Comparison of ENCODE assay signal across 18 cellular contexts in the genomic region with DNA sequence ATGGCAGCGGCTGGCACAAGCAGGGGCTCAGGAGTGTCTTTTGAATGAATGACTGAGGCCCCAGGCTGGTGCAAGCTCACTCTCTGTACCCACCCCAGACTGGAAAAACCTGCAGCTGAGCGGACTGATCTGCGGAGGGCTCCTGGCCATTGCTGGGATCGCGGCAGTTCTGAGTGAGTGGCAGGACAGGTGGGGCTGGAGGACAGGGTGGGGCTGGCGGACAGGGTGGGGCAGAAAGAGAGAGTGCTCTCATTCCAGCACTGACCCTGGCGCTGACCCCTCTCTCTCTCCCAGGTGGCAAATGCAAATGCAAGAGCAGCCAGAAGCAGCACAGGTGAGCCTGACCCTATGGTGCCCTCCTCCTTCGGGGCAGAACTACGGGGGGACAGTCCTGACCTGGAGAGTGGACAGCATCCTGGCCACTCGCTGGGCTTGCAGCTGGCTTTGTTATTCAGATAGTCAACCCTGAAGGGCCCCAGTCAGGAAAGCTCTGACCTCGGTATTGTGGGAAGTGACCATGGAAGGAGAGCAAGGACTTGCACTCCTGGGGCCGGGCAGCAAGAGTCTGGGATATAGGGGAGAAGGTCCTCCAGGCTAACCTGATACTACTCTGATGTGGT. TPM values are rescaled to one million over a fixed set of nuclear protein-coding genes. Genes with fewer than 3 reads are reported as not detected.
"Had no signal": no experiment of that assay in that cellular context is flagged by ENCODE, and none has a peak within 500 bp of the region (broad histone marks: within the 10 kb centered on the region; RNA-seq: fewer than 3 reads in every experiment).

No MANE protein-coding gene starts in this region.

- H3K36me3 ChIP-seq: suprapubic skin, vagina had no signal

- DNase-seq: activated CD4-positive, alpha-beta T cell treated with anti-CD3 and anti-CD28 coated beads for 48 hours; activated naive CD4-positive, alpha-beta T cell treated with anti-CD3 and anti-CD28 coated beads, Interleukin-2, amount 50 U/mL, for 16 hours; body of pancreas; effector memory CD4-positive, alpha-beta T cell; hippocampal formation; kidney glomerular epithelial cell; mammary epithelial cell; occipital lobe; stimulated activated CD4-positive, alpha-beta T cell treated with anti-CD3 and anti-CD28 coated beads, Interleukin-12 subunit alpha, Interleukin-12 subunit beta, amount 100 ng/mL, for 4 hours; stimulated activated naive CD4-positive, alpha-beta T cell treated with Interleukin-2 at 50 U/mL for 16 hours had no signal

- H3K4me1 ChIP-seq: body of pancreas, suprapubic skin, vagina had no signal

- H3K9me3 ChIP-seq: body of pancreas, suprapubic skin, vagina had no signal

- ATAC-seq: activated T-helper 17 cell treated with anti-CD3 and anti-CD28 coated beads, Interleukin-2, amount 50 U/mL, for 72 hours; body of pancreas; natural killer cell treated with Interleukin-12 subunit alpha and Interleukin-12 subunit beta and Interleukin-15 and Interleukin-18, amount 100 ng/mL, for 72 hours; sciatic nerve had no signal

- H3K27me3 ChIP-seq: body of pancreas, suprapubic skin, vagina had no signal

- H3K4me3 ChIP-seq: body of pancreas, suprapubic skin, vagina had no signal

- H3K27ac ChIP-seq: body of pancreas, epithelial cell of prostate, suprapubic skin, vagina had no signal

RNA-seq across cellular contexts. Expression of gene FXYD4, which starts 4.1 kb away (rescaled TPM):
- total RNA-seq: activated T-helper 17 cell treated with anti-CD3 and anti-CD28 coated beads, Interleukin-2, amount 50 U/mL, for 72 hours; body of pancreas; mammary epithelial cell; natural killer cell treated with Interleukin-12 subunit alpha and Interleukin-12 subunit beta and Interleukin-15 and Interleukin-18, amount 100 ng/mL, for 72 hours; occipital lobe; pulmonary artery endothelial cell; sciatic nerve; suprapubic skin; T-helper 1 cell treated with Interleukin-12 subunit alpha and Interleukin-12 subunit beta and Interleukin-4 antibody, amounts not matched to agents 30 ng/mL and 1 ng/mL, for 36 hours; vagina had no signal
- polyA plus RNA-seq: mammary epithelial cell had no signal
